In the genomic region with DNA sequence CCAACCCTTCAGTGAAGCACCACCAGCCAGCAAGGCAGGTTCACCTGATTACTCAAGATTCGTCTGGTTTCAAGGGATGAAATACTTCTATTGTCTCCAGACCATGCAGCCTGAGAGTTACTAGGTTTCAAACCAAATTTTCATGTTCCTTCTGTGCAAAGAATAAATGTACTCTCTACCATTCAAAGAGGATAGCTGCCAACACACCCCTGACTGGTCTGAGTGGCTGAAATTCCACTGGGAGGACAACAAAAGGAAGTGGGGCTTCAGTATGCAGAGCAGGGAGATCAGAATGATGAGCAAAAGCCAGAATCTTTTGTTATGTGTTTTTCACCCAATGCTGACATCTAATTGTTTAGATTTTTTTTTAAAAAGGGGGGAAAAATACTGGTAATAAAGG, we compare ENCODE assay signal across 25 cellular contexts.
DNase-seq lines count a peak whose midpoint lies in the region; ATAC-seq and TF ChIP-seq lines count a peak whose summit lies in the region.
"Had no signal": no experiment of that assay in that cellular context is flagged by ENCODE, and none has a peak within 500 bp of the region (broad histone marks: within the 10 kb centered on the region; RNA-seq: fewer than 3 reads in every experiment).

No MANE protein-coding gene starts in this region.

- POLR2A ChIA-PET in IMR-90 (lab: Charles Lee; ENCODE audit: unreplicated experiment) = no interaction called here

- H4K91ac ChIP-seq in IMR-90 (ENCODE audit: insufficient read depth, low read depth, low read length) = 0 out of 2 replicates have a peak overlapping the region, but pooled peaks have one; percentile 1

- no peak overlapping the region for H2AK5ac ChIP-seq in IMR-90 (ENCODE audit: low read depth, low read length)

- 0 out of 2 replicates have a peak overlapping the region, but pooled peaks have one; percentile 0 for H2BK20ac ChIP-seq in IMR-90 (ENCODE audit: low read depth, low read length)

- H2AFZ ChIP-seq in IMR-90 (replicated peaks; ENCODE audit: low read length, poor library complexity) (no peak overlapping the region), neural progenitor cell (replicated peaks) (peak overlapping the region; percentile 15)

- H3K79me2 ChIP-seq in neural progenitor cell (ENCODE audit: low read depth) = no peaks in the 10 kb centered on the region

- H3K27ac ChIP-seq in BLaER1 (no peak overlapping the region), IMR-90 (ENCODE audit: insufficient read depth, low read length) (no peak overlapping the region), neural progenitor cell (no peak overlapping the region), heart right ventricle (no peak overlapping the region)
- H3K27ac ChIP-seq: neutrophil, psoas muscle, SK-N-MC, thoracic aorta, vagina had no signal

- no peaks in the 10 kb centered on the region for H4K20me1 ChIP-seq in BLaER1
- no peaks in the 10 kb centered on the region for H4K20me1 ChIP-seq in IMR-90 (ENCODE audit: insufficient read depth, low read length)
- H4K20me1 ChIP-seq in neural progenitor cell (ENCODE audit: low read depth) = no peaks in the 10 kb centered on the region

- WGBS in IMR-90 (ENCODE audit: extremely low coverage in 2 of 2, insufficient read length in 1 of 2), 2 experiments = no CpG with 5 or more reads among the region's 1 CpG
- WGBS in heart right ventricle, 2 donors = 85 to 88% methylated on average over 1 of the region's 1 CpG

- H3K36me3 Mint-ChIP-seq in glutamatergic neuron (ENCODE audit: unreplicated experiment) (no peaks in the 10 kb centered on the region), neural progenitor cell (no peaks in the 10 kb centered on the region)
- H3K36me3 Mint-ChIP-seq: CD4-positive, CD25-positive, alpha-beta regulatory T cell had no signal

- in situ Hi-C loops in IMR-90 (cut with MboI; ENCODE audit: low sequenced_read_pairs) = no loop called here

- intact Hi-C loops in IMR-90 (cut with micrococcal nuclease) (no loop called here), heart right ventricle (cut with DNase I) (no loop called here), left colon (cut with DNase I, micrococcal nuclease) (no loop called here)

- H3K23ac ChIP-seq in IMR-90 (ENCODE audit: low read depth, low read length) = peak overlapping the region; percentile 23; the same call in 1 of the 2 replicates

- peaks cover 28% of the 10 kb centered on the region for H3F3A ChIP-seq in neural progenitor cell (ENCODE audit: low read depth)

- no peak for TF ChIP-seq CTCF in IMR-90 (conservative IDR thresholded peaks at IDR 0.05; ENCODE audit: low read depth, low read length)
- no peak for TF ChIP-seq CTCF in glutamatergic neuron (IDR thresholded peaks at IDR 0.05; ENCODE audit: partially characterized antibody, unreplicated experiment)
- no peak for TF ChIP-seq CTCF in neural progenitor cell (IDR thresholded peaks at IDR 0.05)
- no peak for TF ChIP-seq CTCF in heart right ventricle (IDR thresholded peaks at IDR 0.05)

- peaks cover 14% of the 10 kb centered on the region for H3K4me1 Mint-ChIP-seq in glutamatergic neuron (ENCODE audit: low read depth, unreplicated experiment)
- H3K4me1 Mint-ChIP-seq in neural progenitor cell = peaks cover 43% of the 10 kb centered on the region
- H3K4me1 Mint-ChIP-seq: CD4-positive, CD25-positive, alpha-beta regulatory T cell had no signal

- H3K9ac ChIP-seq in BLaER1 (no peak overlapping the region), IMR-90 (ENCODE audit: low read depth, low read length) (no peak overlapping the region), neural progenitor cell (no peak overlapping the region)

- H3K56ac ChIP-seq in IMR-90 (ENCODE audit: extremely low read depth, insufficient read depth, low read length) = no peak overlapping the region

- CTCF ChIA-PET in IMR-90 (lab: Yijun Ruan, JAX) = interaction anchor here (0.5 to 1.3 kb wide), 2 partner anchors 38 to 202 kb away, joined by 3 read pairs; no protein-coding TSS in a partner anchor

- H2BK5ac ChIP-seq in IMR-90 (ENCODE audit: low read depth, low read length, poor library complexity, severe bottlenecking) = no peak overlapping the region

- 0 out of 3 replicates have a peak overlapping the region, but pooled peaks have one; percentile 15 for H2BK15ac ChIP-seq in IMR-90 (ENCODE audit: low read depth, low read length)

- H3K4me1 ChIP-seq in BLaER1 (peaks cover 6% of the 10 kb centered on the region), IMR-90 (ENCODE audit: control insufficient read depth, insufficient read depth, low read length) (peaks cover 20% of the 10 kb centered on the region), neural progenitor cell (peaks cover 38% of the 10 kb centered on the region), heart right ventricle (peaks cover 0 to 27% (median 10%) of the 10 kb centered on the region in 9 donors)

- H3K4me2 ChIP-seq in BLaER1 = 0 out of 2 replicates have a peak overlapping the region, but pooled peaks have one; percentile 7
- no peak overlapping the region for H3K4me2 ChIP-seq in IMR-90 (ENCODE audit: low read depth, low read length)
- peak overlapping the region; percentile 68 for H3K4me2 ChIP-seq in neural progenitor cell

- H4K8ac ChIP-seq in IMR-90 (ENCODE audit: low read depth in 2 of 2, low read length in 2 of 2) = peak overlapping the region; percentile 29 to 47; a peak in 3 of 4 replicates

- no peaks in the 10 kb centered on the region for H3K27me3 ChIP-seq in BLaER1
- no peaks in the 10 kb centered on the region for H3K27me3 ChIP-seq in IMR-90 (ENCODE audit: control insufficient read depth, insufficient read depth, low read length)
- no peaks in the 10 kb centered on the region for H3K27me3 ChIP-seq in neural progenitor cell
- H3K27me3 ChIP-seq in heart right ventricle = no peaks in the 10 kb centered on the region
- H3K27me3 ChIP-seq: MG63, neutrophil, vagina had no signal

- H2AK9ac ChIP-seq in IMR-90 (replicated peaks; ENCODE audit: low read depth, low read length, poor library complexity) = peak overlapping the region; percentile 20

- TF ChIP-seq POLR2A in IMR-90 (IDR thresholded peaks at IDR 0.05; ENCODE audit: low read depth, low read length) = no peak

- H3K79me1 ChIP-seq in IMR-90 (ENCODE audit: low read depth in 1 of 2, low read length in 2 of 2) = peaks cover 17 to 55% of the 10 kb centered on the region in 2 experiments

- ATAC-seq in IMR-90 (ENCODE audit: low read depth) = no peak
- no peak for ATAC-seq in heart right ventricle
- ATAC-seq in left colon = no peak
- ATAC-seq: activated T-cell treated with anti-CD3 and anti-CD28 coated beads, Interleukin-2, amount 50 U/mL, for 4 hours; psoas muscle had no signal

- H3K9me3 ChIP-seq in BLaER1 (no peaks in the 10 kb centered on the region), IMR-90 (ENCODE audit: control insufficient read depth, insufficient read depth, low read length) (no peaks in the 10 kb centered on the region), neural progenitor cell (ENCODE audit: low read depth) (no peaks in the 10 kb centered on the region), heart right ventricle (no peaks in the 10 kb centered on the region)
- H3K9me3 ChIP-seq: MG63, neutrophil, psoas muscle, thoracic aorta, vagina had no signal

- H3K36me3 ChIP-seq in BLaER1 (peaks cover 9% of the 10 kb centered on the region), IMR-90 (ENCODE audit: control insufficient read depth, insufficient read depth, low read length) (no peaks in the 10 kb centered on the region; the same call in 1 of the 2 replicates), neural progenitor cell (no peaks in the 10 kb centered on the region), heart right ventricle (no peaks in the 10 kb centered on the region)
- H3K36me3 ChIP-seq: MG63, neutrophil, thoracic aorta, vagina had no signal

- H3K18ac ChIP-seq in IMR-90 (ENCODE audit: low read depth, low read length) = peak overlapping the region; percentile 46; the same call in 1 of the 2 replicates

- TF ChIP-seq RAD21 in IMR-90 (IDR thresholded peaks at IDR 0.05; ENCODE audit: low read length) = no peak

- DNase-seq in IMR-90 (no peak), glutamatergic neuron (no peak), neural progenitor cell (ENCODE audit: low spot score) (peak; percentile 59), heart right ventricle (no peak), left colon (no peak), DMS79 (lab: John Stamatoyannopoulos, UW) (no peak)
- DNase-seq in activated effector memory CD4-positive, alpha-beta T cell treated with anti-CD3 and anti-CD28 coated beads, Interleukin-2, amount 50 U/mL, for 16 hours = no peak
- DNase-seq: activated CD4-positive, alpha-beta T cell treated with anti-CD3 and anti-CD28 coated beads for 4 hours; activated T-cell treated with anti-CD3 and anti-CD28 coated beads, Interleukin-2, amount 50 U/mL, for 4 hours; CD4-positive, CD25-positive, alpha-beta regulatory T cell; EL; KBM-7; MG63; NCI-H2029 treated with DMSO at 0.1 percent for 48 hours; NCI-H226; NCI-H82; OCI-M1; psoas muscle; stimulated activated naive CD4-positive, alpha-beta T cell treated with Interleukin-2 at 50 U/mL for 16 hours had no signal

- dilution Hi-C loops in IMR-90 (cut with HindIII; ENCODE audit: low sequenced_read_pairs, unreplicated experiment) = no loop called here

- peak overlapping the region; percentile 39 for H2BK120ac ChIP-seq in IMR-90 (ENCODE audit: low read depth, low read length)

- H3K27ac Mint-ChIP-seq in glutamatergic neuron (ENCODE audit: unreplicated experiment) = peak overlapping the region; percentile 59
- H3K27ac Mint-ChIP-seq in neural progenitor cell = no peak overlapping the region
- H3K27ac Mint-ChIP-seq: CD4-positive, CD25-positive, alpha-beta regulatory T cell had no signal

- peak overlapping the region; percentile 41 for H3K4ac ChIP-seq in IMR-90 (ENCODE audit: low read depth, low read length)

- H3K27me3 Mint-ChIP-seq in glutamatergic neuron (ENCODE audit: unreplicated experiment) (peaks cover 2% of the 10 kb centered on the region), neural progenitor cell (ENCODE audit: insufficient read depth, low read depth) (no peaks in the 10 kb centered on the region)
- H3K27me3 Mint-ChIP-seq: CD4-positive, CD25-positive, alpha-beta regulatory T cell had no signal

- H3K9me1 ChIP-seq in IMR-90 (ENCODE audit: insufficient read depth, low read length) = peaks cover 14% of the 10 kb centered on the region

- H4K5ac ChIP-seq in IMR-90 (ENCODE audit: low read depth, low read length) = peak overlapping the region; percentile 52

- no peaks in the 10 kb centered on the region for H3K9me3 Mint-ChIP-seq in glutamatergic neuron (ENCODE audit: unreplicated experiment)
- no peaks in the 10 kb centered on the region for H3K9me3 Mint-ChIP-seq in neural progenitor cell
- H3K9me3 Mint-ChIP-seq: activated T-cell treated with anti-CD3 and anti-CD28 coated beads, Interleukin-2, amount 50 U/mL, for 4 hours had no signal

- H3K4me3 Mint-ChIP-seq in glutamatergic neuron (ENCODE audit: unreplicated experiment) (no peak overlapping the region), neural progenitor cell (peak overlapping the region; percentile 27)
- H3K4me3 Mint-ChIP-seq: activated T-cell treated with anti-CD3 and anti-CD28 coated beads, Interleukin-2, amount 50 U/mL, for 4 hours; CD4-positive, CD25-positive, alpha-beta regulatory T cell had no signal

- H3K14ac ChIP-seq in IMR-90 (replicated peaks; ENCODE audit: low read depth, low read length) = peak overlapping the region; percentile 2; the same call in 1 of the 2 replicates

- H3K4me3 ChIP-seq in BLaER1 (no peak overlapping the region), IMR-90 (ENCODE audit: insufficient read depth, low read depth, low read length) (no peak overlapping the region), neural progenitor cell (no peak overlapping the region), heart right ventricle (no peak overlapping the region)
- H3K4me3 ChIP-seq: lung, MG63, psoas muscle, SK-N-MC, vagina had no signal

- BruUV-seq in IMR-90 (replicated peaks; lab: Mats Ljungman, UMichigan) = no TSS peak
